In the genomic region with DNA sequence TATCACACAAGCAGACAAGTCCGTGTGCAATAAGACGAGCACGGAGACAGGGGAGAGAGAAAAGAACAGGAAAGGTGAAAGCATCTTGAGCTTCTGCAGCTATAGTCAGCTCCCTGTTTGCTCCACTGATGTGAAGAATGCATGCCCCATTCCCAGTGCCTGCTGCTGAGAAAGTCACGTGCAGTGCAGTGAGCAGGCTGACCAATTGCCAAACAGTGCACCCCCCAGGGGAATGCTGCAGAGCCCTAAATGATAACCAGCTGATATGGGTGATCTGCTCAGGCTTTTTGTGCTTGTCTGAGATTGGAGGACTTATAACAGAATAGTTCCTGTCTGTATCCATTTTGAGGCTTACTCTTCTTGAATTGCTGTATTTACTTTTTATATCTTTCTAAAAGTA, we compare ENCODE assay signal across 27 cellular contexts.
DNase-seq lines count a peak whose midpoint lies in the region; ATAC-seq and TF ChIP-seq lines count a peak whose summit lies in the region.
"Had no signal": no experiment of that assay in that cellular context is flagged by ENCODE, and none has a peak within 500 bp of the region (broad histone marks: within the 10 kb centered on the region; RNA-seq: fewer than 3 reads in every experiment).

No MANE protein-coding gene starts in this region.

- H3K4me1 Mint-ChIP-seq in nephron progenitor cell, result peaks cover 34% of the 10 kb centered on the region
- H3K4me1 Mint-ChIP-seq: CD14-positive monocyte had no signal

- no peak overlapping the region for H3K27ac Mint-ChIP-seq in nephron progenitor cell
- H3K27ac Mint-ChIP-seq: activated CD4-positive, alpha-beta memory T cell treated with anti-CD3 and anti-CD28 coated beads for 36 hours; activated T-cell treated with anti-CD3 and anti-CD28 coated beads, Interleukin-2, amount 50 U/mL, for 72 hours; CD14-positive monocyte had no signal

- H3K4me1 ChIP-seq in heart left ventricle, result peaks cover 0 to 7% (median 0%) of the 10 kb centered on the region in 12 donors
- no peaks in the 10 kb centered on the region for H3K4me1 ChIP-seq in right cardiac atrium (ENCODE audit: control insufficient read depth, insufficient read depth, low read length)
- no peaks in the 10 kb centered on the region for H3K4me1 ChIP-seq in prostate gland (replicated peaks)
- H3K4me1 ChIP-seq in body of pancreas, result peaks cover 2% of the 10 kb centered on the region
- H3K4me1 ChIP-seq: gastrocnemius medialis, psoas muscle, SJSA1 had no signal

- H3K27me3 Mint-ChIP-seq in nephron progenitor cell (ENCODE audit: low read depth, poor library complexity), result no peaks in the 10 kb centered on the region

- no peaks in the 10 kb centered on the region for H3K9me3 ChIP-seq in heart left ventricle
- H3K9me3 ChIP-seq in right cardiac atrium (ENCODE audit: control insufficient read depth, low read length), result no peaks in the 10 kb centered on the region
- no peaks in the 10 kb centered on the region for H3K9me3 ChIP-seq in prostate gland
- no peaks in the 10 kb centered on the region for H3K9me3 ChIP-seq in body of pancreas
- H3K9me3 ChIP-seq: gastrocnemius medialis, left ventricle myocardium inferior, psoas muscle, SJSA1 had no signal

- H3K4me3 Mint-ChIP-seq in nephron progenitor cell, result no peak overlapping the region
- H3K4me3 Mint-ChIP-seq: activated CD4-positive, alpha-beta memory T cell treated with anti-CD3 and anti-CD28 coated beads for 36 hours; activated T-cell treated with anti-CD3 and anti-CD28 coated beads, Interleukin-2, amount 50 U/mL, for 72 hours; CD14-positive monocyte had no signal

- H3K27ac ChIP-seq in heart left ventricle (no peak overlapping the region), right cardiac atrium (ENCODE audit: low read length) (no peak overlapping the region), prostate gland (no peak overlapping the region), body of pancreas (no peak overlapping the region)
- H3K27ac ChIP-seq: 22Rv1, gastrocnemius medialis, left ventricle myocardium inferior, psoas muscle, SJSA1 had no signal

- intact Hi-C loops in heart left ventricle (cut with DNase I) (no loop called here), right cardiac atrium (cut with DNase I) (no loop called here), prostate gland (cut with DNase I) (no loop called here), body of pancreas (cut with DNase I) (no loop called here)

- WGBS in heart left ventricle, 4 donors, result 39 to 50% (median 45%) methylated on average over 4 of the region's 4 CpGs
- WGBS in right cardiac atrium, result 51% methylated on average over 4 of the region's 4 CpGs
- WGBS in prostate gland, result 89% methylated on average over 4 of the region's 4 CpGs
- WGBS in body of pancreas, 2 donors, result 63 to 72% methylated on average over 4 of the region's 4 CpGs

- ATAC-seq in heart left ventricle, result peak in 3 of 4 donors; percentile 41 to 58 (median 50)
- ATAC-seq in right cardiac atrium, result no peak
- ATAC-seq in HG03196 (IDR thresholded peaks at IDR 0.05; ENCODE audit: unreplicated experiment), result no peak
- no peak for ATAC-seq in body of pancreas
- ATAC-seq: activated T-cell treated with anti-CD3 and anti-CD28 coated beads, Interleukin-2, amount 50 U/mL, for 72 hours; gastrocnemius medialis; psoas muscle had no signal

- H3K27me3 ChIP-seq in heart left ventricle (no peaks in the 10 kb centered on the region), right cardiac atrium (ENCODE audit: control insufficient read depth, insufficient read depth) (no peaks in the 10 kb centered on the region), prostate gland (replicated peaks; ENCODE audit: insufficient read depth) (no peaks in the 10 kb centered on the region), body of pancreas (no peaks in the 10 kb centered on the region)
- H3K27me3 ChIP-seq: gastrocnemius medialis, SJSA1 had no signal

- H3K4me3 ChIP-seq in heart left ventricle, result no peak overlapping the region
- no peak overlapping the region for H3K4me3 ChIP-seq in right cardiac atrium (ENCODE audit: low read length)
- H3K4me3 ChIP-seq in prostate gland, result no peak overlapping the region
- H3K4me3 ChIP-seq in body of pancreas, result no peak overlapping the region
- H3K4me3 ChIP-seq: gastrocnemius medialis, left ventricle myocardium inferior, psoas muscle, SJSA1 had no signal

- DNase-seq in heart left ventricle (no peak), right cardiac atrium (no peak), globus pallidus (ENCODE audit: low spot score) (peak; percentile 68), nephron progenitor cell (peak; percentile 13), NCI-H2029 (lab: John Stamatoyannopoulos, UW) (no peak), prostate gland (ENCODE audit: low spot score) (no peak), body of pancreas (no peak)
- DNase-seq: activated CD4-positive, alpha-beta memory T cell treated with anti-CD3 and anti-CD28 coated beads for 36 hours; activated CD4-positive, CD25-positive, alpha-beta regulatory T cell treated with anti-CD3 and anti-CD28 coated beads, Interleukin-2, amount 50 U/mL, for 72 hours; activated T-cell treated with anti-CD3 and anti-CD28 coated beads, Interleukin-2, amount 50 U/mL, for 72 hours; cerebellar nuclear complex; DND-41; gastrocnemius medialis; IMR-90; left ventricle myocardium inferior; NCI-H1436; NCI-H446 treated with DMSO at 0.1 percent for 48 hours; NCI-H82; psoas muscle; RPMI8226; stimulated activated CD4-positive, alpha-beta T cell treated with anti-CD3 and anti-CD28 coated beads, Interleukin-15, amount 100 ng/mL, for 24 hours; stimulated activated CD4-positive, alpha-beta T cell treated with anti-CD3 and anti-CD28 coated beads, Interleukin-4, amount 100 ng/mL, for 4 hours; trophoblast cell had no signal

- TF ChIP-seq CTCF in heart left ventricle (IDR thresholded peaks at IDR 0.05) (no peak), nephron progenitor cell (IDR thresholded peaks at IDR 0.05) (no peak), prostate gland (IDR thresholded peaks at IDR 0.05) (no peak), body of pancreas (IDR thresholded peaks at IDR 0.05) (no peak)

- H3K9me3 Mint-ChIP-seq in nephron progenitor cell, result peaks cover 15% of the 10 kb centered on the region

- H3K36me3 Mint-ChIP-seq in nephron progenitor cell (ENCODE audit: low read depth), result peaks cover 4% of the 10 kb centered on the region
- H3K36me3 Mint-ChIP-seq: activated CD4-positive, alpha-beta memory T cell treated with anti-CD3 and anti-CD28 coated beads for 36 hours; CD14-positive monocyte had no signal

- TF ChIP-seq POLR2A in heart left ventricle (IDR thresholded peaks at IDR 0.05), result no peak
- no peak for TF ChIP-seq POLR2A in prostate gland (IDR thresholded peaks at IDR 0.05)
- no peak for TF ChIP-seq POLR2A in body of pancreas (IDR thresholded peaks at IDR 0.05)

- H3K36me3 ChIP-seq in heart left ventricle, result no peaks in the 10 kb centered on the region
- H3K36me3 ChIP-seq in prostate gland, result no peaks in the 10 kb centered on the region
- H3K36me3 ChIP-seq in body of pancreas (replicated peaks in 1 of 2; ENCODE audit: insufficient read depth in 1 of 2, low read depth in 2 of 2), result no peaks in the 10 kb centered on the region
- H3K36me3 ChIP-seq: gastrocnemius medialis, left ventricle myocardium inferior, SJSA1 had no signal

Comparison
In these comparisons a context has a peak if more than half of its experiments do, and no peak if none do; other contexts are left out.
1. ATAC-seq: peak in heart left ventricle (3 of 4); none in right cardiac atrium (0 of 2), HG03196 (single experiment) and body of pancreas (single experiment).
2. DNase-seq: peak in globus pallidus (single experiment) and nephron progenitor cell (single experiment); none in heart left ventricle (0 of 5), right cardiac atrium (0 of 3), NCI-H2029 (single experiment), prostate gland (single experiment) and body of pancreas (0 of 4).